ENCODE assay signal across 30 cellular contexts in the genomic region with DNA sequence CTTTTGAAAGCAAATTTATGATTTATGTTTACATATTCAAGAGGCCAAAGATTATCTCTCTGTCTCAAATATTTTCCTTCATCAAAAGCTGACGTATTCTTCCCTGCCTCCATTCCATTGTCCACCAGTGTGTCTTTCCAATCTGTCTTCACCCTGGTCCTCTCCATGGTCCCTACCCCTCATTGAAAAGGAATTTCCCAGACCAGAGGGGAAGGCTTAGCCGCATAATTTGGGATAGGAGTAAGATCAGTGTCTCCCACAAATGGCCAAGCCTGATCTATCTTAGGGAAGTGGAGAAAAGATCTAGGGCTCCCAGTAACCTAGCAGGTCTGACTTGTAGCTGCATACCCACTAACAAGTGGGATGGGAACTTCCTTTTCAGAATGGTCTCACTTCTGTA.
"Had no signal": no experiment of that assay in that cellular context is flagged by ENCODE, and none has a peak within 500 bp of the region (broad histone marks: within the 10 kb centered on the region; RNA-seq: fewer than 3 reads in every experiment).

No MANE protein-coding gene starts in this region.

- DNase-seq: cortex of kidney; effector memory CD8-positive, alpha-beta T cell; erythroblast; esophagus squamous epithelium; foreskin melanocyte; glutamatergic neuron; heart right ventricle; hippocampal formation; left cardiac atrium; left lung; mesenchymal stem cell; mucosa of descending colon; naive thymus-derived CD8-positive, alpha-beta T cell; nephron progenitor cell; nucleus accumbens; stimulated activated CD4-positive, alpha-beta T cell treated with anti-CD3 and anti-CD28 coated beads, Interleukin-2, amount 100 ng/mL, for 24 hours; stimulated activated CD4-positive, alpha-beta T cell treated with anti-CD3 and anti-CD28 coated beads, Interleukin-4, amount 100 ng/mL, for 4 hours; stimulated activated naive CD8-positive, alpha-beta T cell treated with anti-CD3 and anti-CD28 coated beads, Interleukin-15, Interleukin-2, amounts not matched to agents 100 U/mL and 50 U/mL, for 24 hours; substantia nigra; testis; tibial artery had no signal

- H3K27me3 ChIP-seq: esophagus squamous epithelium, left lung, right atrium auricular region, testis, tibial artery had no signal

- H3K9me3 ChIP-seq: esophagus squamous epithelium, heart right ventricle, left lung, mucosa of descending colon, prostate gland, right atrium auricular region, testis, tibial artery had no signal

- H3K4me3 ChIP-seq: esophagus squamous epithelium, heart right ventricle, left lung, mucosa of descending colon, prostate gland, right atrium auricular region, testis, tibial artery had no signal

- H3K27ac ChIP-seq: esophagus squamous epithelium, heart right ventricle, left lung, prostate gland, right atrium auricular region, testis, tibial artery had no signal

- ATAC-seq: effector memory CD8-positive, alpha-beta T cell; heart right ventricle; left cardiac atrium; left lung; mucosa of descending colon; naive thymus-derived CD8-positive, alpha-beta T cell; sciatic nerve; stimulated activated memory B cell treated with anti-CD40 and anti-IgM and Interleukin-4, amounts not matched to agents 10 μg/mL and 1 μg/mL and 100 μg/mL, for 72 hours; stimulated activated naive CD8-positive, alpha-beta T cell treated with anti-CD3 and anti-CD28 coated beads, Interleukin-15, Interleukin-2, amounts not matched to agents 100 U/mL and 50 U/mL, for 24 hours had no signal

- H3K4me1 ChIP-seq: esophagus squamous epithelium, heart right ventricle, left lung, prostate gland, right atrium auricular region, testis, tibial artery had no signal

- H3K4me1 Mint-ChIP-seq: nephron progenitor cell; stimulated activated memory B cell treated with anti-CD40 and anti-IgM and Interleukin-4, amounts not matched to agents 10 μg/mL and 1 μg/mL and 100 μg/mL, for 72 hours had no signal

- H3K36me3 ChIP-seq: esophagus squamous epithelium, heart right ventricle, left lung, prostate gland, right atrium auricular region, tibial artery had no signal

- H3K36me3 Mint-ChIP-seq: mesothelial cell of epicardium; naive thymus-derived CD8-positive, alpha-beta T cell; stimulated activated memory B cell treated with anti-CD40 and anti-IgM and Interleukin-4, amounts not matched to agents 10 μg/mL and 1 μg/mL and 100 μg/mL, for 72 hours; type B pancreatic cell had no signal

- H3K27ac Mint-ChIP-seq: effector memory CD8-positive, alpha-beta T cell; mesothelial cell of epicardium; naive thymus-derived CD8-positive, alpha-beta T cell; nephron progenitor cell; stimulated activated memory B cell treated with anti-CD40 and anti-IgM and Interleukin-4, amounts not matched to agents 10 μg/mL and 1 μg/mL and 100 μg/mL, for 72 hours; type B pancreatic cell had no signal

- H3K9me3 Mint-ChIP-seq: effector memory CD8-positive, alpha-beta T cell; mesothelial cell of epicardium; naive thymus-derived CD8-positive, alpha-beta T cell; nephron progenitor cell; type B pancreatic cell had no signal

- FAIRE-seq: endometrium, islet of Langerhans, urothelium cell line had no signal

- H3K4me3 Mint-ChIP-seq: effector memory CD8-positive, alpha-beta T cell; mesothelial cell of epicardium; naive thymus-derived CD8-positive, alpha-beta T cell; nephron progenitor cell; stimulated activated memory B cell treated with anti-CD40 and anti-IgM and Interleukin-4, amounts not matched to agents 10 μg/mL and 1 μg/mL and 100 μg/mL, for 72 hours; type B pancreatic cell had no signal
